ENCODE assay signal across 2 cellular contexts in genomic region chr11:33016654-33017053, GRCh38.
TF ChIP-seq lines count a peak whose summit lies in the region.

No MANE protein-coding gene starts in this region.

TF ChIP-seq in H1, 55 proteins besides CTCF, POLR2A, EP300 and RAD21:
- TF ChIP-seq SUZ12 (IDR thresholded peaks at IDR 0.05; ENCODE audit: low read length): no peak
- TF ChIP-seq SIRT6 (IDR thresholded peaks at IDR 0.05; ENCODE audit: low read length): no peak
- TF ChIP-seq CHD2 (IDR thresholded peaks at IDR 0.05; ENCODE audit: low read length): no peak
- TF ChIP-seq HDAC6 (IDR thresholded peaks at IDR 0.05; ENCODE audit: low read depth, low read length): no peak
- no peak for TF ChIP-seq CTBP2 (IDR thresholded peaks at IDR 0.05; ENCODE audit: borderline replicate concordance, insufficient read depth, insufficient read length, low read length)
- no peak for TF ChIP-seq SAP30 (IDR thresholded peaks at IDR 0.05; ENCODE audit: insufficient read depth, insufficient replicate concordance, low read length)
- no peak for TF ChIP-seq GABPA (IDR thresholded peaks at IDR 0.05; ENCODE audit: borderline replicate concordance, insufficient read depth, low read length)
- TF ChIP-seq POU5F1 (IDR thresholded peaks at IDR 0.05; ENCODE audit: low read depth, low read length): no peak
- TF ChIP-seq CEBPB (IDR thresholded peaks at IDR 0.05; ENCODE audit: low read depth, low read length): no peak
- no peak for TF ChIP-seq ATF3 (IDR thresholded peaks at IDR 0.05; ENCODE audit: insufficient read depth, low read depth, low read length)
- TF ChIP-seq GTF2F1 (IDR thresholded peaks at IDR 0.05; ENCODE audit: borderline replicate concordance, low read depth, low read length): no peak
- TF ChIP-seq MAFK (IDR thresholded peaks at IDR 0.05; ENCODE audit: low read depth, low read length): no peak

TF ChIP-seq in HEK293T, 16 proteins besides CTCF, POLR2A, EP300 and RAD21:
- no peak for TF ChIP-seq CTBP1 (IDR thresholded peaks at IDR 0.05; ENCODE audit: borderline replicate concordance)
- TF ChIP-seq ARNT (IDR thresholded peaks at IDR 0.05): no peak
- no peak for TF ChIP-seq SP1 (IDR thresholded peaks at IDR 0.05)
- TF ChIP-seq HDGF (IDR thresholded peaks at IDR 0.05; ENCODE audit: borderline replicate concordance): no peak
- TF ChIP-seq PKNOX1 (IDR thresholded peaks at IDR 0.05): no peak
- no peak for TF ChIP-seq FOXM1 (IDR thresholded peaks at IDR 0.05; ENCODE audit: borderline replicate concordance)
- TF ChIP-seq FOXK2 (IDR thresholded peaks at IDR 0.05): no peak
- no peak for TF ChIP-seq SUZ12 (IDR thresholded peaks at IDR 0.05)
- TF ChIP-seq LEF1 (IDR thresholded peaks at IDR 0.05; ENCODE audit: borderline replicate concordance): no peak
